ENCODE assay signal across 25 cellular contexts in genomic region chr15:71493526-71493925, GRCh38.
"Had no signal": no experiment of that assay in that cellular context is flagged by ENCODE, and none has a peak within 500 bp of the region (broad histone marks: within the 10 kb centered on the region; RNA-seq: fewer than 3 reads in every experiment).

No MANE protein-coding gene starts in this region.

- FAIRE-seq: TTC549 had no signal

- ATAC-seq: activated CD8-positive, alpha-beta memory T cell treated with anti-CD3 and anti-CD28 coated beads, Interleukin-2, amount 10 ng/mL, durations not matched to agents 7 days and 5 days; activated naive CD8-positive, alpha-beta T cell treated with anti-CD3 and anti-CD28 coated beads, Interleukin-2, amount 50 U/mL, for 24 hours; body of pancreas; T-cell had no signal

- DNase-seq: activated B cell treated with CpG ODN at 0.5 μM for 24 hours; activated CD4-positive, alpha-beta T cell treated with anti-CD3 and anti-CD28 coated beads for 1 hour; activated CD4-positive, alpha-beta T cell treated with anti-CD3 and anti-CD28 coated beads, Interleukin-2, amount 10 ng/mL, durations not matched to agents 24 days and 14 days; activated CD4-positive, alpha-beta T cell treated with anti-CD3 and anti-CD28 coated beads, Interleukin-2, amount 50 U/mL, for 48 hours; activated CD8-positive, alpha-beta memory T cell treated with anti-CD3 and anti-CD28 coated beads, Interleukin-2, amount 10 ng/mL, durations not matched to agents 7 days and 5 days; activated effector memory CD4-positive, alpha-beta T cell treated with Interleukin-2 at 50 U/mL for 16 hours; activated naive CD4-positive, alpha-beta T cell; activated naive CD8-positive, alpha-beta T cell treated with anti-CD3 and anti-CD28 coated beads, Interleukin-2, amount 50 U/mL, for 24 hours; activated T-cell treated with anti-CD3 and anti-CD28 coated beads, Interleukin-2, amount 50 U/mL, for 24 hours; amniotic stem cell; body of pancreas; KBM-7; NCI-H1048; NCI-H146; NCI-H187 treated with DMSO at 0.1 percent for 48 hours; NCI-H2081 treated with DMSO at 0.1 percent for 48 hours; NCI-H446; NCI-H524; Peyer's patch; SIG-M5; T-cell; T-helper 2 cell; T1000 had no signal

- H3K4me3 ChIP-seq: ascending aorta, body of pancreas, Peyer's patch had no signal

- H3K9me3 ChIP-seq: ascending aorta, body of pancreas, Peyer's patch had no signal

- H3K27ac ChIP-seq: ascending aorta, body of pancreas, Peyer's patch had no signal

- H3K36me3 ChIP-seq: ascending aorta, Peyer's patch had no signal

- H3K27me3 ChIP-seq: ascending aorta, body of pancreas, Peyer's patch had no signal

- H3K4me1 ChIP-seq: body of pancreas, Peyer's patch had no signal
